Comparison of ENCODE assay signal across 23 cellular contexts in genomic region chr1:210702512-210702911, GRCh38.
DNase-seq lines count a peak whose midpoint lies in the region; ATAC-seq, FAIRE-seq and TF ChIP-seq lines count a peak whose summit lies in the region.
"Had no signal": no experiment of that assay in that cellular context is flagged by ENCODE, and none has a peak within 500 bp of the region (broad histone marks: within the 10 kb centered on the region; RNA-seq: fewer than 3 reads in every experiment).

No MANE protein-coding gene starts in this region.

- no peaks in the 10 kb centered on the region; the same call in 2 of the 3 replicates for H3K36me3 Mint-ChIP-seq in GM23338 (ENCODE audit: low read depth)
- H3K36me3 Mint-ChIP-seq: CD8-positive, alpha-beta T cell had no signal

- no peak overlapping the region for H3K4me3 ChIP-seq in GM23338
- H3K4me3 ChIP-seq in NT2/D1 (ENCODE audit: insufficient read length, low read depth) = no peak overlapping the region
- H3K4me3 ChIP-seq in H1 (ENCODE audit: extremely low read depth in 1 of 4, insufficient read depth in 2 of 4, low read depth in 3 of 4, low read length in 4 of 4) = no peak overlapping the region
- H3K4me3 ChIP-seq: A549; BLaER1 treated with 17β-estradiol and CSF1 and Interleukin-3, amounts not matched to agents 10 nM and 100 nM had no signal

- H3K4me1 Mint-ChIP-seq in GM23338 = peaks cover 16% of the 10 kb centered on the region
- H3K4me1 Mint-ChIP-seq: B cell had no signal

- POLR2A ChIA-PET in H1 (lab: Charles Lee; ENCODE audit: partially characterized antibody) = no interaction called here

- peaks cover 4% of the 10 kb centered on the region; the same call in 2 of the 3 replicates for H3K9me3 Mint-ChIP-seq in GM23338
- H3K9me3 Mint-ChIP-seq: CD4-positive, alpha-beta T cell; CD8-positive, alpha-beta T cell had no signal

- H3K9me3 ChIP-seq in NT2/D1 (ENCODE audit: insufficient read depth, low read length) (no peaks in the 10 kb centered on the region), H1 (ENCODE audit: insufficient read depth in 2 of 2, low read depth in 1 of 2, low read length in 1 of 2) (no peaks in the 10 kb centered on the region)
- H3K9me3 ChIP-seq: BLaER1 treated with 17β-estradiol and CSF1 and Interleukin-3, amounts not matched to agents 10 nM and 100 nM; Caco-2 had no signal

- no peak overlapping the region for H4K91ac ChIP-seq in H1 (replicated peaks; ENCODE audit: insufficient read length, low read length)

- no peak overlapping the region for H2BK5ac ChIP-seq in H1 (ENCODE audit: low read depth, low read length)

- no peak overlapping the region for H3K14ac ChIP-seq in H1 (ENCODE audit: insufficient read length)

- no peaks in the 10 kb centered on the region for H3K23me2 ChIP-seq in H1 (ENCODE audit: low read depth, low read length)

- H3K27ac Mint-ChIP-seq in GM23338 = no peak overlapping the region
- H3K27ac Mint-ChIP-seq: B cell; CD4-positive, alpha-beta T cell; CD8-positive, alpha-beta T cell had no signal

- no peaks in the 10 kb centered on the region for H3K9me2 ChIP-seq in GM23338 (ENCODE audit: insufficient read depth)

- no peak overlapping the region for H3K18ac ChIP-seq in H1 (ENCODE audit: extremely low read depth, low read length)

- H3K56ac ChIP-seq in H1 (replicated peaks; ENCODE audit: insufficient read length, low read depth, low read length) = no peak overlapping the region

- WGBS in H1 (ENCODE audit: extremely low coverage in 1 of 2, insufficient coverage in 1 of 2, insufficient read length in 1 of 2, insufficient replicate concordance in 2 of 2, low coverage in 1 of 2, low lambda C conversion rate in 2 of 2, missing lambda C conversion rate in 1 of 2), 2 experiments = 79% methylated on average over 2 of the region's 2 CpGs; no CpG with 5 or more reads in 1 of the 2 experiments

- H3K4me1 ChIP-seq in GM23338 (ENCODE audit: insufficient read depth) = no peaks in the 10 kb centered on the region; the same call in 1 of the 2 replicates
- H3K4me1 ChIP-seq in NT2/D1 (ENCODE audit: insufficient read depth, insufficient read length) = no peaks in the 10 kb centered on the region
- no peaks in the 10 kb centered on the region for H3K4me1 ChIP-seq in H1 (replicated peaks in 1 of 4; ENCODE audit: control insufficient read depth in 3 of 4, insufficient read depth in 4 of 4, low read length in 3 of 4)
- H3K4me1 ChIP-seq: Caco-2 had no signal

- H3K79me1 ChIP-seq in H1 (ENCODE audit: low read depth, low read length) = no peaks in the 10 kb centered on the region

- H3K27ac ChIP-seq in GM23338 (ENCODE audit: low read depth) = no peak overlapping the region
- H3K27ac ChIP-seq in H1 (ENCODE audit: low read depth, low read length) = no peak overlapping the region
- H3K27ac ChIP-seq: 22Rv1; A549; BLaER1 treated with 17β-estradiol and CSF1 and Interleukin-3, amounts not matched to agents 10 nM and 100 nM; C4-2B had no signal

- no peak for TF ChIP-seq EP300 in H1 (IDR thresholded peaks at IDR 0.05; ENCODE audit: borderline replicate concordance in 1 of 2, low read depth in 2 of 2, low read length in 2 of 2)

- TF ChIP-seq CTCF in GM23338 (conservative IDR thresholded peaks at IDR 0.05; ENCODE audit: low read depth in 2 of 2) = no peak
- TF ChIP-seq CTCF in H1 (IDR thresholded peaks at IDR 0.05; ENCODE audit: control extremely low read depth in 1 of 3, insufficient read depth in 1 of 3, low read depth in 1 of 3, low read length in 3 of 3) = no peak

- no peak overlapping the region for H2AK5ac ChIP-seq in H1 (ENCODE audit: low read depth, low read length)

- peaks cover 3% of the 10 kb centered on the region for H3K27me3 Mint-ChIP-seq in GM23338 (ENCODE audit: insufficient read depth, low read depth, poor library complexity)
- H3K27me3 Mint-ChIP-seq: B cell; CD4-positive, alpha-beta T cell had no signal

- no peak overlapping the region for H2BK12ac ChIP-seq in H1 (ENCODE audit: low read depth, low read length)

- TF ChIP-seq POLR2A in H1 (IDR thresholded peaks at IDR 0.05; ENCODE audit: control extremely low read depth in 1 of 2, low read depth in 2 of 2, low read length in 2 of 2) = no peak

- no peak overlapping the region for H3K23ac ChIP-seq in H1 (ENCODE audit: insufficient read length)

- H3K79me2 ChIP-seq in GM23338 (replicated peaks; ENCODE audit: insufficient read depth) (no peaks in the 10 kb centered on the region), H1 (ENCODE audit: control insufficient read depth in 1 of 2, insufficient read depth in 2 of 2, low read length in 2 of 2) (no peaks in the 10 kb centered on the region)

- H4K5ac ChIP-seq in H1 (ENCODE audit: insufficient read length, low read depth, low read length) = no peak overlapping the region

- no peaks in the 10 kb centered on the region for H3K36me3 ChIP-seq in GM23338 (ENCODE audit: insufficient read depth)
- H3K36me3 ChIP-seq in NT2/D1 (ENCODE audit: insufficient read depth, insufficient read length, low read length) = no peaks in the 10 kb centered on the region
- H3K36me3 ChIP-seq in H1 (ENCODE audit: control insufficient read depth in 2 of 4, insufficient read depth in 4 of 4, low read length in 3 of 4) = no peaks in the 10 kb centered on the region
- H3K36me3 ChIP-seq: BLaER1 treated with 17β-estradiol and CSF1 and Interleukin-3, amounts not matched to agents 10 nM and 100 nM had no signal

- H2BK120ac ChIP-seq in H1 (replicated peaks; ENCODE audit: low read depth, low read length) = no peak overlapping the region

- CTCF ChIA-PET in H1 (lab: Charles Lee; ENCODE audit: partially characterized antibody) = interaction anchor here (0.6 to 0.9 kb wide), 2 partner anchors 9 to 23 kb away, joined by 3 to 4 read pairs; no protein-coding TSS in a partner anchor

- peak; percentile 89 for ATAC-seq in GM23338
- ATAC-seq in HG02973 (IDR thresholded peaks at IDR 0.05; ENCODE audit: unreplicated experiment) = no peak
- no peak for ATAC-seq in GM18511 (IDR thresholded peaks at IDR 0.05; ENCODE audit: unreplicated experiment)
- ATAC-seq in HG03135 (IDR thresholded peaks at IDR 0.05; ENCODE audit: unreplicated experiment) = no peak
- ATAC-seq: A549; CD8-positive, alpha-beta T cell had no signal

- no peak overlapping the region for H2BK20ac ChIP-seq in H1 (ENCODE audit: low read length)

- H3K9ac ChIP-seq in NT2/D1 (ENCODE audit: insufficient read length, low read depth) (no peak overlapping the region), H1 (replicated peaks in 1 of 4; ENCODE audit: extremely low read depth in 1 of 4, low read depth in 3 of 4, low read length in 3 of 4) (no peak overlapping the region)
- H3K9ac ChIP-seq: BLaER1 treated with 17β-estradiol and CSF1 and Interleukin-3, amounts not matched to agents 10 nM and 100 nM had no signal

- H3K4me2 ChIP-seq in GM23338 = no peak overlapping the region
- no peak overlapping the region for H3K4me2 ChIP-seq in H1 (ENCODE audit: insufficient read depth in 1 of 2, low read depth in 2 of 2, low read length in 2 of 2)
- H3K4me2 ChIP-seq: A549; BLaER1 treated with 17β-estradiol and CSF1 and Interleukin-3, amounts not matched to agents 10 nM and 100 nM had no signal

- H4K20me1 ChIP-seq in GM23338 (replicated peaks; ENCODE audit: insufficient read depth) = no peaks in the 10 kb centered on the region
- H4K20me1 ChIP-seq in H1 (replicated peaks in 1 of 2; ENCODE audit: control insufficient read depth in 1 of 2, insufficient read depth in 2 of 2, low read length in 2 of 2) = no peaks in the 10 kb centered on the region
- H4K20me1 ChIP-seq: BLaER1 treated with 17β-estradiol and CSF1 and Interleukin-3, amounts not matched to agents 10 nM and 100 nM had no signal

- no peak for TF ChIP-seq RAD21 in H1 (IDR thresholded peaks at IDR 0.05 in 1 of 2, conservative IDR thresholded peaks at IDR 0.05 in 1 of 2; ENCODE audit: low read depth in 2 of 2, low read length in 2 of 2)

- H2BK15ac ChIP-seq in H1 (ENCODE audit: low read length) = no peak overlapping the region

- FAIRE-seq in H1 (lab: Jason Lieb, UNC) = no peak
- FAIRE-seq: A549, D721Med, G401.6, GM12891 had no signal

- H4K8ac ChIP-seq in H1 (ENCODE audit: extremely low read depth, insufficient read depth, low read length) = no peak overlapping the region

- no peaks in the 10 kb centered on the region for H3F3A ChIP-seq in GM23338 (replicated peaks; ENCODE audit: low read depth)

- H3K27me3 ChIP-seq in GM23338 (ENCODE audit: insufficient read depth) (no peaks in the 10 kb centered on the region), NT2/D1 (ENCODE audit: insufficient read depth, insufficient read length) (no peaks in the 10 kb centered on the region), H1 (replicated peaks in 1 of 4; ENCODE audit: control insufficient read depth in 3 of 4, extremely low read depth in 1 of 4, insufficient read depth in 3 of 4, low read length in 3 of 4) (no peaks in the 10 kb centered on the region)
- H3K27me3 ChIP-seq: BLaER1 treated with 17β-estradiol and CSF1 and Interleukin-3, amounts not matched to agents 10 nM and 100 nM had no signal

- H2AFZ ChIP-seq in GM23338 (no peak overlapping the region), H1 (ENCODE audit: low read length) (no peak overlapping the region)

- H3K4me3 Mint-ChIP-seq in GM23338 = no peak overlapping the region
- H3K4me3 Mint-ChIP-seq: B cell; CD4-positive, alpha-beta T cell; CD8-positive, alpha-beta T cell had no signal

- DNase-seq in GM23338 (ENCODE audit: low spot score) = peak; percentile 27
- peak; percentile 36 for DNase-seq in NT2/D1 (ENCODE audit: low read depth, low spot score)
- no peak for DNase-seq in H1 (ENCODE audit: low read depth in 1 of 2, low spot score in 2 of 2)
- DNase-seq in iPS DF 4.7 (ENCODE audit: extremely low read depth, low spot score) = peak; percentile 14
- no peak for DNase-seq in SW480 (ENCODE audit: low spot score)
- DNase-seq: AML-193; Caco-2; Calu3; CD4-positive, alpha-beta T cell; CD8-positive, alpha-beta T cell; DMS79 treated with DMSO at 0.1 percent for 48 hours; GF-D8 had no signal

- H3K4ac ChIP-seq in H1 (replicated peaks; ENCODE audit: insufficient read length, low read depth, low read length) = no peak overlapping the region

TF ChIP-seq in GM23338, 12 proteins besides CTCF, POLR2A, EP300 and RAD21 (continues in another document):
- no peak for TF ChIP-seq CREB1 (CRISPR knock-in tag; IDR thresholded peaks at IDR 0.05; ENCODE audit: low read depth)
- TF ChIP-seq STAT1 (IDR thresholded peaks at IDR 0.05; ENCODE audit: unreplicated experiment) = no peak
- no peak for TF ChIP-seq EZH2phosphoT487 (IDR thresholded peaks at IDR 0.05; ENCODE audit: unreplicated experiment)

TF ChIP-seq in H1, 55 proteins besides CTCF, POLR2A, EP300 and RAD21:
- TF ChIP-seq BCL11A (IDR thresholded peaks at IDR 0.05; ENCODE audit: low read depth in 2 of 2, low read length in 2 of 2) (no peak), SRF (IDR thresholded peaks at IDR 0.05; ENCODE audit: low read depth, low read length) (peak; percentile 81)

Comparison
In these comparisons a context has a peak if more than half of its experiments do, and no peak if none do; other contexts are left out.
1. DNase-seq: peak in GM23338 (single experiment), NT2/D1 (single experiment) and iPS DF 4.7 (single experiment); none in H1 (0 of 2) and SW480 (single experiment).